21 cellular contexts compared by ENCODE assay signal in genomic region chr14:64954491-64955240, GRCh38. TPM values are rescaled to one million over a fixed set of nuclear protein-coding genes. Genes with fewer than 3 reads are reported as not detected.
"Had no signal": no experiment of that assay in that cellular context is flagged by ENCODE, and none has a peak within 500 bp of the region (broad histone marks: within the 10 kb centered on the region; RNA-seq: fewer than 3 reads in every experiment).

No MANE protein-coding gene starts in this region.

- FAIRE-seq: endometrium had no signal

- H3K4me3 ChIP-seq: coronary artery, left ventricle myocardium inferior, mucosa of descending colon, stomach, thoracic aorta had no signal

- ATAC-seq: mucosa of descending colon; sciatic nerve; stimulated activated effector memory CD8-positive, alpha-beta T cell treated with anti-CD3 and anti-CD28 coated beads, Interleukin-12 subunit alpha, Interleukin-12 subunit beta, amount 100 ng/mL, for 72 hours had no signal

- H3K27ac ChIP-seq: brain microvascular endothelial cell, left ventricle myocardium inferior, stomach, thoracic aorta, VCaP had no signal

- H3K9me3 ChIP-seq: left ventricle myocardium inferior, mucosa of descending colon, stomach, thoracic aorta had no signal

- H3K36me3 ChIP-seq: brain microvascular endothelial cell, left ventricle myocardium inferior, thoracic aorta had no signal

- H3K27me3 ChIP-seq: brain microvascular endothelial cell, stomach had no signal

- DNase-seq: activated CD4-positive, alpha-beta T cell treated with anti-CD3 and anti-CD28 coated beads, Interleukin-2, amount 50 U/mL, for 4 hours; activated naive CD4-positive, alpha-beta T cell treated with Interleukin-2 at 50 U/mL for 16 hours; brain microvascular endothelial cell; erythroblast; foreskin melanocyte; left ventricle myocardium inferior; mammary epithelial cell; mucosa of descending colon; naive B cell; stimulated activated CD4-positive, alpha-beta T cell treated with anti-CD3 and anti-CD28 coated beads, Interleukin-4, amount 100 ng/mL, for 24 hours had no signal

RNA-seq across cellular contexts. Expression of gene GPX2, which starts 12.1 kb away (rescaled TPM):
- total RNA-seq: aorta, kidney epithelial cell, left ventricle myocardium inferior, neural crest cell, omental fat pad, sciatic nerve had no signal
